8 cellular contexts compared by ENCODE assay signal in the genomic region with DNA sequence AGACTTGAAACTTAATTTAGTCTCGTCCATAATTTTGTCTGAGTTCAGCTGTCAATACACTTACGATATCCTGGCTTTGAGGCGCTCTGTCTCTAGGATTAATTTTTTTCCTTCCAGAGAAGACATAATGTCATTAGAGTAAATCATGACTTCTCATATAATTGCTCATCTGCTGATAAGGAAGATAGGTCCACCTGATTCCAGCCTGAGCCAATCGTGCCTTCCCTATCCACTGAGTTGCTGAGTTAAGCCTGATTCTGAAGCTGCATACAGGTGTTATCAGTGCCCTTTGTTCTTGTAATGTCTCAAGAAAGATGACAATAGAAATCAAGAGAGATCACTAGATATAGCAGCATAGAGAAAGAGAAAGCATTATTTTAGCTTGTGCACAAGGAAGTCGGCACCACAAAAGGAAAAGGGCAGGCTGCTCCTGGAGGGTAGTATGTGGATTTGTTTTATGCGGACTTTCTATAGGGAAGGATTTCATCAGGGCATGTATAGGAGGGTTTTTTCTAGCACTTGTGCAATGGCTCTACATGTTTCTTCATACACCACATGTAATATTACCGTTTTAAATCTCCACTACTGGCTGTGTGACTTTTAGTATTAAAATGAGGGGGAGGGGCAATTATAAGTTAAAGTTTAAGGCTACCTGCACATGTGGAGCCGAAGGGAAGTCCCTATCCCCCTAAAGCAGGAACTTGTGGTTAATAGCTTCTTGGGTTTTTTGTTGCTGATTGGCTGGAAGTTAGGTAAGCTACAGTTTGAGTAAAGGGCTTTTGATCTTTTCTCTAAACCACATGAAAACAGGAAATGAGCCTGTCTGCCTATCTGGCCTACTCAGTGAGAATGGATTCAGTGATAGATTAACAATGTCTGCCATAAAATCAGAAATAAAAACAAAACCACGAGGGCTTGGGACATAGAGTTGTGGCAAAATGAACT.
DNase-seq lines count a peak whose midpoint lies in the region; ATAC-seq and TF ChIP-seq lines count a peak whose summit lies in the region.

No MANE protein-coding gene starts in this region.

- H3K27ac Mint-ChIP-seq in activated naive CD4-positive, alpha-beta T cell treated with anti-CD3 and anti-CD28 coated beads, Interleukin-2, amount 50 U/mL, for 72 hours, result peak overlapping the region; percentile 93 to 95

- H3K4me3 ChIP-seq in WERI-Rb-1 (ENCODE audit: low read depth, low read length), result no peak overlapping the region

- H3K9me3 ChIP-seq in WERI-Rb-1 (ENCODE audit: severe bottlenecking), result no peaks in the 10 kb centered on the region

- ATAC-seq in GM18868 (IDR thresholded peaks at IDR 0.05; ENCODE audit: unreplicated experiment) (peak; percentile 98), HG02763 (IDR thresholded peaks at IDR 0.05; ENCODE audit: unreplicated experiment) (peak; percentile 99), omental fat pad (ENCODE audit: low FRiP score) (no peak)
- peak; percentile 90 to 95 for ATAC-seq in activated naive CD4-positive, alpha-beta T cell treated with anti-CD3 and anti-CD28 coated beads, Interleukin-2, amount 50 U/mL, for 72 hours

- H3K27me3 ChIP-seq in WERI-Rb-1 (ENCODE audit: insufficient read depth, low read depth, severe bottlenecking), result no peaks in the 10 kb centered on the region

- DNase-seq in NOMO-1 treated with DMSO at 0.1 percent for 48 hours (lab: John Stamatoyannopoulos, UW; ENCODE audit: unreplicated experiment), result peak; percentile 97
- peak in 1 of 2 donors; percentile 34 for DNase-seq in activated naive CD4-positive, alpha-beta T cell treated with anti-CD3 and anti-CD28 coated beads, Interleukin-2, amount 50 U/mL, for 72 hours (ENCODE audit: low spot score in 2 of 2)
- peak; percentile 6 to 29 for DNase-seq in stimulated activated CD4-positive, alpha-beta T cell treated with anti-CD3 and anti-CD28 coated beads, Interleukin-2, amount 100 ng/mL, for 24 hours
- no peak for DNase-seq in omental fat pad (ENCODE audit: low spot score)
- no peak for DNase-seq in WERI-Rb-1
- DNase-seq in UCSD-AML1 (lab: John Stamatoyannopoulos, UW; ENCODE audit: unreplicated experiment), result no peak

- H3K27ac ChIP-seq in WERI-Rb-1, result no peak overlapping the region

- H3K9me3 Mint-ChIP-seq in activated naive CD4-positive, alpha-beta T cell treated with anti-CD3 and anti-CD28 coated beads, Interleukin-2, amount 50 U/mL, for 72 hours, result peaks cover 25 to 40% of the 10 kb centered on the region in 2 donors

- H3K36me3 ChIP-seq in WERI-Rb-1, result no peaks in the 10 kb centered on the region

- TF ChIP-seq CTCF in omental fat pad (IDR thresholded peaks at IDR 0.05) (no peak), WERI-Rb-1 (IDR thresholded peaks at IDR 0.05; ENCODE audit: low read depth, low read length) (no peak)

- peaks cover 28 to 38% of the 10 kb centered on the region in 2 donors for H3K36me3 Mint-ChIP-seq in activated naive CD4-positive, alpha-beta T cell treated with anti-CD3 and anti-CD28 coated beads, Interleukin-2, amount 50 U/mL, for 72 hours

Comparison
In these comparisons a context has a peak if more than half of its experiments do, and no peak if none do; other contexts are left out.
1. DNase-seq: peak in NOMO-1 treated with DMSO at 0.1 percent for 48 hours (single experiment) and stimulated activated CD4-positive, alpha-beta T cell treated with anti-CD3 and anti-CD28 coated beads, Interleukin-2, amount 100 ng/mL, for 24 hours (2 of 2); none in omental fat pad (single experiment), WERI-Rb-1 (single experiment) and UCSD-AML1 (single experiment).